In the genomic region with DNA sequence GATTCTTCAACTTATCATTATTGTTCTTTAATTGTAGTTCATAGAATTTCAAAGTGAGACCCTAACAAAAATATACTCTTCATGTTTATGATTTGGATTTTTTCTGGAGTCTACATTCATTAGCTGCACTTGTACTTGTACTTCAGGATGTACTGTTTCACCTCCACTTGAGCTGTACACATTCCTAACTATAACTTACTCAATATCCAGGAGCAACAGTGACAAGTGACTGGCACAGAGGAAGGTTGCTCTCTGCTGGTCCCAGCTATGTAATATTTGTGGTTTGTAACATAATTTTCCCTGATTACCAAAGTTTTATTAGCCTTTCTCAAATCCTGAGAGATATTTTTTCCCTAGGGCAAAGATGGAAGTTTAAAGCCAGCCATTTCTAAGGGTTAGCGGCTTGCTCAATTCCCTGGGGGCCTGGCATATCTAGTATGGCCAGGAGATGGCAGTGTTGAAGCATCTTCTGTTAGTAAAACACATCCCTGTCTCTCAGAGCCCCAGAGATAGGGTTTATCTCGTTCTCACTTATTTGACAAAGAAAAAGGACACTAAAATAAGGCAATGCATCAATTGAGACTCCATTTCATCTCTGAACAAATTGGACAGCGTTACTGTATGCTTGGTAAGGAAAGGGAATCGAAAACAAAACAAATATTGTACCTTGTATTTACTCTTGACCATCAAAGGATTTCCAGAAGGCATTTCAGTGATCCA, we compare ENCODE assay signal across 8 cellular contexts. TPM values are rescaled to one million over a fixed set of nuclear protein-coding genes. Genes with fewer than 3 reads are reported as not detected.
A peak's percentile ranks its signal among the peaks of the same experiment; 100 is the strongest.
DNase-seq lines count a peak whose midpoint lies in the region; ATAC-seq and TF ChIP-seq lines count a peak whose summit lies in the region.

No MANE protein-coding gene starts in this region.

- no peaks in the 10 kb centered on the region for H3K4me1 ChIP-seq in heart right ventricle

- H3K36me3 ChIP-seq in heart right ventricle, result no peaks in the 10 kb centered on the region

- H3K27ac Mint-ChIP-seq in activated naive CD4-positive, alpha-beta T cell treated with anti-CD3 and anti-CD28 coated beads, Interleukin-2, amount 50 U/mL, for 72 hours, result no peak overlapping the region

- H3K27me3 ChIP-seq in heart right ventricle, result peaks cover 0 to 11% (median 0%) of the 10 kb centered on the region in 7 donors

- ATAC-seq in GM21515 (IDR thresholded peaks at IDR 0.05; ENCODE audit: unreplicated experiment) (peak; percentile 96), heart right ventricle (peak in 5 of 8 donors; percentile 47 to 70 (median 59)), HG03460 (IDR thresholded peaks at IDR 0.05; ENCODE audit: unreplicated experiment) (no peak)
- peak; percentile 57 to 71 for ATAC-seq in activated naive CD4-positive, alpha-beta T cell treated with anti-CD3 and anti-CD28 coated beads, Interleukin-2, amount 50 U/mL, for 72 hours

- no peak overlapping the region for H3K4me3 ChIP-seq in heart right ventricle

- intact Hi-C loops in heart right ventricle (cut with DNase I), result loop anchor here in 9 of 10 donors (1.0 to 10.0 kb wide), 6 partner anchors 256 to 691 kb away; a partner anchor contains a TSS

- H3K9me3 ChIP-seq in heart right ventricle, result peaks cover 0 to 4% (median 0%) of the 10 kb centered on the region in 11 donors

- 4 to 6% methylated on average over 4 of the region's 4 CpGs for WGBS in heart right ventricle, 2 donors

- H3K27ac ChIP-seq in heart right ventricle, result no peak overlapping the region

- H3K9me3 Mint-ChIP-seq in activated naive CD4-positive, alpha-beta T cell treated with anti-CD3 and anti-CD28 coated beads, Interleukin-2, amount 50 U/mL, for 72 hours, result no peaks in the 10 kb centered on the region

- DNase-seq in EL (peak; percentile 72), HuH-7.5 (ENCODE audit: low spot score) (peak; percentile 10), RKO (ENCODE audit: low spot score) (peak; percentile 56), heart right ventricle (peak; percentile 18 to 54), putamen (ENCODE audit: low spot score) (peak; percentile 37)
- peak in 1 of 2 donors; percentile 53 for DNase-seq in activated naive CD4-positive, alpha-beta T cell treated with anti-CD3 and anti-CD28 coated beads, Interleukin-2, amount 50 U/mL, for 72 hours (ENCODE audit: low spot score in 2 of 2)

- H3K36me3 Mint-ChIP-seq in activated naive CD4-positive, alpha-beta T cell treated with anti-CD3 and anti-CD28 coated beads, Interleukin-2, amount 50 U/mL, for 72 hours, result no peaks in the 10 kb centered on the region

- TF ChIP-seq CTCF in heart right ventricle (IDR thresholded peaks at IDR 0.05), result peak; percentile 49 to 83 (median 72)

RNA-seq across cellular contexts. Expression of a gene that starts 14.2 kb away (rescaled TPM):
- total RNA-seq in activated naive CD4-positive, alpha-beta T cell treated with anti-CD3 and anti-CD28 coated beads, Interleukin-2, amount 50 U/mL, for 72 hours, result not detected
- not detected for total RNA-seq in heart right ventricle
- polyA plus RNA-seq in heart right ventricle, result not detected

RNA-seq across cellular contexts. Expression of a gene that starts 30.6 kb away (rescaled TPM):
- not detected for total RNA-seq in activated naive CD4-positive, alpha-beta T cell treated with anti-CD3 and anti-CD28 coated beads, Interleukin-2, amount 50 U/mL, for 72 hours
- not detected for total RNA-seq in heart right ventricle
- not detected for polyA plus RNA-seq in heart right ventricle

RNA-seq across cellular contexts. Expression of a gene that starts 54.6 kb away (rescaled TPM):
- total RNA-seq in activated naive CD4-positive, alpha-beta T cell treated with anti-CD3 and anti-CD28 coated beads, Interleukin-2, amount 50 U/mL, for 72 hours, result not detected
- not detected for total RNA-seq in heart right ventricle
- not detected for polyA plus RNA-seq in heart right ventricle
